Comparison of ENCODE assay signal across 13 cellular contexts in the genomic region with DNA sequence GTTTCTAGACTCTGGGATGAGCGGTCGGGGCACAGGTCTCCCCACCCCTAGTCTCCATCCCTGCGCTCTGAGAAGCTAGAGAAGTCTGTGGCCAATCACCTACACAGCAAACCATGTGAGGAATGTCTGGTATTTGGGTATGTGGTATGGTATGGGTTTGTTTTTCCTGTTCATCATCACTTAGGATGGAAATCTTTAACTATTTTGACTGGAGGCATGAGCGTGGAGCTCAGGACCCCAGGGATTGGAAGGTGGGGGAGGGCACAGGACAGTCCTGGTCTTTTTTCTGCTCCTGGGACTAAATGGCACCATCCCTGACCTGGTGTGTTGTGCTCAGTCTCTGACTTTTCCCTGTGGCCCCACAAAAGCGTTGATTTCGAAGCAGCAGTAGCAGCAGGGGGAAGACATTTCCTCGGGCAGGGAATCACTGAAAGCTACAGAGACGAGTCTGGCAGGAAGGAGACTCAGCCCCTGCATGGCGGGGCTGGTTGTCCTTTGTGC.
DNase-seq lines count a peak whose midpoint lies in the region; ATAC-seq and TF ChIP-seq lines count a peak whose summit lies in the region.
"Had no signal": no experiment of that assay in that cellular context is flagged by ENCODE, and none has a peak within 500 bp of the region (broad histone marks: within the 10 kb centered on the region; RNA-seq: fewer than 3 reads in every experiment).

No MANE protein-coding gene starts in this region.

- H3K79me2 ChIP-seq in PC-9 (ENCODE audit: low read depth) = peaks cover 20% of the 10 kb centered on the region
- no peaks in the 10 kb centered on the region for H3K79me2 ChIP-seq in neural progenitor cell (ENCODE audit: low read depth)

- H3K9me3 ChIP-seq in PC-9 (ENCODE audit: insufficient read depth, low read depth) (no peaks in the 10 kb centered on the region), neural progenitor cell (ENCODE audit: low read depth) (no peaks in the 10 kb centered on the region)
- H3K9me3 ChIP-seq: prostate gland had no signal

- H3K4me3 ChIP-seq in PC-9 (no peak overlapping the region), epithelial cell of esophagus (ENCODE audit: low read length) (no peak overlapping the region), neural progenitor cell (no peak overlapping the region)
- H3K4me3 ChIP-seq: prostate gland had no signal

- peak overlapping the region; percentile 94 for H3K27ac Mint-ChIP-seq in neural progenitor cell
- H3K27ac Mint-ChIP-seq: activated CD4-positive, alpha-beta T cell treated with anti-CD3 and anti-CD28 coated beads, Interleukin-2, amount 10 ng/mL, durations not matched to agents 7 days and 5 days had no signal

- no peak overlapping the region for H3K9ac ChIP-seq in neural progenitor cell

- H4K20me1 ChIP-seq in PC-9 (ENCODE audit: insufficient read depth) = no peaks in the 10 kb centered on the region
- no peaks in the 10 kb centered on the region for H4K20me1 ChIP-seq in neural progenitor cell (ENCODE audit: low read depth)

- H3K27me3 ChIP-seq in PC-9 (ENCODE audit: insufficient read depth, low read depth) (no peaks in the 10 kb centered on the region), neural progenitor cell (peaks cover 9% of the 10 kb centered on the region)

- intact Hi-C loops in PC-9 (cut with micrococcal nuclease; ENCODE audit: unreplicated experiment) = loop anchor here (1.0 to 5.0 kb wide), 2 partner anchors 45 to 241 kb away; no protein-coding TSS in a partner anchor

- H2AFZ ChIP-seq in PC-9 (no peak overlapping the region), neural progenitor cell (replicated peaks) (peak overlapping the region; percentile 30)

- peaks cover 2% of the 10 kb centered on the region for H3K9me3 Mint-ChIP-seq in neural progenitor cell
- H3K9me3 Mint-ChIP-seq: activated CD4-positive, alpha-beta T cell treated with anti-CD3 and anti-CD28 coated beads, Interleukin-2, amount 10 ng/mL, durations not matched to agents 7 days and 5 days had no signal

- no peak for ATAC-seq in GM18909 (IDR thresholded peaks at IDR 0.05; ENCODE audit: poor library complexity, unreplicated experiment)
- no peak for ATAC-seq in GM18868 (IDR thresholded peaks at IDR 0.05; ENCODE audit: unreplicated experiment)

- peaks cover 88% of the 10 kb centered on the region for H3K4me1 ChIP-seq in PC-9 (replicated peaks; ENCODE audit: insufficient read depth)
- H3K4me1 ChIP-seq in neural progenitor cell = peaks cover 22% of the 10 kb centered on the region
- H3K4me1 ChIP-seq: prostate gland had no signal

- H3K36me3 ChIP-seq in PC-9 (ENCODE audit: low read depth) (no peaks in the 10 kb centered on the region), neural progenitor cell (no peaks in the 10 kb centered on the region)
- H3K36me3 ChIP-seq: prostate gland had no signal

- DNase-seq in Daoy (ENCODE audit: low read depth) (peak; percentile 94), PC-9 (peak; percentile 60 to 85), epithelial cell of esophagus (ENCODE audit: low read depth) (peak; percentile 57), neural progenitor cell (ENCODE audit: low spot score) (peak; percentile 26), NCI-H1105 (lab: John Stamatoyannopoulos, UW) (no peak), NCI-H748 (lab: John Stamatoyannopoulos, UW; ENCODE audit: unreplicated experiment) (no peak)
- DNase-seq: activated CD4-positive, alpha-beta T cell treated with anti-CD3 and anti-CD28 coated beads, Interleukin-2, amount 10 ng/mL, durations not matched to agents 7 days and 5 days; amygdala; head of caudate nucleus; NK-92 treated with Interleukin-12 subunit alpha and Interleukin-12 subunit beta, amount 100 ng/mL, for 24 hours had no signal

- POLR2A ChIA-PET in PC-9 (lab: Charles Lee; ENCODE audit: unreplicated experiment) = interaction anchor here (0.5 to 0.9 kb wide), 5 partner anchors 69 to 236 kb away, joined by 3 to 13 read pairs (median 3); no protein-coding TSS in a partner anchor

- H3K27me3 Mint-ChIP-seq in neural progenitor cell (ENCODE audit: insufficient read depth, low read depth) = peaks cover 4% of the 10 kb centered on the region

- no peak overlapping the region for H3K4me3 Mint-ChIP-seq in neural progenitor cell
- H3K4me3 Mint-ChIP-seq: activated CD4-positive, alpha-beta T cell treated with anti-CD3 and anti-CD28 coated beads, Interleukin-2, amount 10 ng/mL, durations not matched to agents 7 days and 5 days had no signal

- BruUV-seq in PC-9 (replicated peaks; lab: Mats Ljungman, UMichigan) = TSS peak; percentile 96

- H3K9me2 ChIP-seq in PC-9 (ENCODE audit: insufficient read depth) = no peaks in the 10 kb centered on the region

- CTCF ChIA-PET in PC-9 (lab: Charles Lee) = no interaction called here

- H3K4me1 Mint-ChIP-seq in neural progenitor cell = peaks cover 69% of the 10 kb centered on the region
- H3K4me1 Mint-ChIP-seq: activated CD4-positive, alpha-beta T cell treated with anti-CD3 and anti-CD28 coated beads, Interleukin-2, amount 10 ng/mL, durations not matched to agents 7 days and 5 days had no signal

- peaks cover 54% of the 10 kb centered on the region for H3F3A ChIP-seq in PC-9 (ENCODE audit: insufficient read depth, low read depth)
- H3F3A ChIP-seq in neural progenitor cell (ENCODE audit: low read depth) = peaks cover 4% of the 10 kb centered on the region

- TF ChIP-seq CTCF in PC-9 (conservative IDR thresholded peaks at IDR 0.05) (no peak), epithelial cell of esophagus (IDR thresholded peaks at IDR 0.05; ENCODE audit: insufficient read depth, low read depth, low read length, missing control alignments) (no peak), neural progenitor cell (IDR thresholded peaks at IDR 0.05) (no peak)

- H3K27ac ChIP-seq in PC-9 (peak overlapping the region; percentile 89), neural progenitor cell (no peak overlapping the region)
- H3K27ac ChIP-seq: prostate gland had no signal

- no peaks in the 10 kb centered on the region for H3K36me3 Mint-ChIP-seq in neural progenitor cell

- H3K4me2 ChIP-seq in PC-9 = peak overlapping the region; percentile 72
- H3K4me2 ChIP-seq in neural progenitor cell = no peak overlapping the region

Comparison
In these comparisons a context has a peak if more than half of its experiments do, and no peak if none do; other contexts are left out.
1. DNase-seq: peak in Daoy (single experiment), PC-9 (2 of 2), epithelial cell of esophagus (single experiment) and neural progenitor cell (single experiment); none in NCI-H1105 (single experiment) and NCI-H748 (single experiment).